In genomic region chrX:18668468-18668867, GRCh38 we compare ENCODE assay signal across 16 cellular contexts. TPM values are rescaled to one million over a fixed set of nuclear protein-coding genes. Genes with fewer than 3 reads are reported as not detected.
A peak's percentile ranks its signal among the peaks of the same experiment; 100 is the strongest.
DNase-seq lines count a peak whose midpoint lies in the region; ATAC-seq and TF ChIP-seq lines count a peak whose summit lies in the region.
"Had no signal": no experiment of that assay in that cellular context is flagged by ENCODE, and none has a peak within 500 bp of the region (broad histone marks: within the 10 kb centered on the region; RNA-seq: fewer than 3 reads in every experiment).

No MANE protein-coding gene starts in this region.

- H3K27ac ChIP-seq in neural progenitor cell (no peak overlapping the region), brain microvascular endothelial cell (no peak overlapping the region)

- H3K36me3 ChIP-seq in neural progenitor cell: no peaks in the 10 kb centered on the region
- no peaks in the 10 kb centered on the region for H3K36me3 ChIP-seq in brain microvascular endothelial cell (replicated peaks)

- no peaks in the 10 kb centered on the region for H3K27me3 Mint-ChIP-seq in activated CD8-positive, alpha-beta T cell treated with anti-CD3 and anti-CD28 coated beads for 36 hours
- H3K27me3 Mint-ChIP-seq in activated CD8-positive, alpha-beta T cell treated with anti-CD3 and anti-CD28 coated beads, Interleukin-2, amount 10 ng/mL, durations not matched to agents 7 days and 5 days (ENCODE audit: low read depth): peaks cover 1% of the 10 kb centered on the region
- H3K27me3 Mint-ChIP-seq in neural progenitor cell (ENCODE audit: insufficient read depth, low read depth): peaks cover 10% of the 10 kb centered on the region

- ATAC-seq in activated CD8-positive, alpha-beta T cell treated with anti-CD3 and anti-CD28 coated beads for 36 hours: no peak
- ATAC-seq in activated CD8-positive, alpha-beta T cell treated with anti-CD3 and anti-CD28 coated beads, Interleukin-2, amount 10 ng/mL, durations not matched to agents 7 days and 5 days: no peak
- peak; percentile 70 for ATAC-seq in GM21423 (IDR thresholded peaks at IDR 0.05; ENCODE audit: unreplicated experiment)
- no peak for ATAC-seq in HG03280 (IDR thresholded peaks at IDR 0.05; ENCODE audit: unreplicated experiment)
- ATAC-seq: T-helper 17 cell had no signal

- no peak overlapping the region for H3K4me2 ChIP-seq in neural progenitor cell

- H3K27me3 ChIP-seq in neural progenitor cell (no peaks in the 10 kb centered on the region), brain microvascular endothelial cell (replicated peaks) (no peaks in the 10 kb centered on the region)

- POLR2A ChIA-PET in activated CD8-positive, alpha-beta T cell treated with anti-CD3 and anti-CD28 coated beads for 36 hours (lab: Charles Lee): no interaction called here
- POLR2A ChIA-PET in activated CD8-positive, alpha-beta T cell treated with anti-CD3 and anti-CD28 coated beads, Interleukin-2, amount 10 ng/mL, durations not matched to agents 7 days and 5 days (lab: Charles Lee): no interaction called here

- in situ Hi-C loops in brain microvascular endothelial cell (cut with HindIII; ENCODE audit: low pct_ligation_motif_present, low sequenced_read_pairs): no loop called here

- 55 to 56% methylated on average over 9 of the region's 9 CpGs for WGBS in lower leg skin, 2 donors

- H3K4me3 Mint-ChIP-seq in activated CD8-positive, alpha-beta T cell treated with anti-CD3 and anti-CD28 coated beads for 36 hours: peak overlapping the region; percentile 46
- H3K4me3 Mint-ChIP-seq in activated CD8-positive, alpha-beta T cell treated with anti-CD3 and anti-CD28 coated beads, Interleukin-2, amount 10 ng/mL, durations not matched to agents 7 days and 5 days: no peak overlapping the region
- H3K4me3 Mint-ChIP-seq in neural progenitor cell: no peak overlapping the region
- H3K4me3 Mint-ChIP-seq: H9, T-helper 17 cell had no signal

- no peak for TF ChIP-seq POLR2A in lower leg skin (IDR thresholded peaks at IDR 0.05)

- H3K36me3 Mint-ChIP-seq in activated CD8-positive, alpha-beta T cell treated with anti-CD3 and anti-CD28 coated beads for 36 hours (ENCODE audit: low read depth): no peaks in the 10 kb centered on the region
- no peaks in the 10 kb centered on the region for H3K36me3 Mint-ChIP-seq in activated CD8-positive, alpha-beta T cell treated with anti-CD3 and anti-CD28 coated beads, Interleukin-2, amount 10 ng/mL, durations not matched to agents 7 days and 5 days (ENCODE audit: low read depth)
- no peaks in the 10 kb centered on the region for H3K36me3 Mint-ChIP-seq in neural progenitor cell

- H3K9ac ChIP-seq in neural progenitor cell: no peak overlapping the region

- no peaks in the 10 kb centered on the region for H3F3A ChIP-seq in neural progenitor cell (ENCODE audit: low read depth)

- no peak for DNase-seq in activated CD8-positive, alpha-beta T cell treated with anti-CD3 and anti-CD28 coated beads for 36 hours
- no peak for DNase-seq in activated CD8-positive, alpha-beta T cell treated with anti-CD3 and anti-CD28 coated beads, Interleukin-2, amount 10 ng/mL, durations not matched to agents 7 days and 5 days
- DNase-seq in NOMO-1 treated with dmso at 0.1 percent for 144 hours (lab: John Stamatoyannopoulos, UW; ENCODE audit: unreplicated experiment) (peak; percentile 61), neural progenitor cell (ENCODE audit: low spot score) (no peak), lower leg skin (ENCODE audit: low spot score in 2 of 2) (no peak), brain microvascular endothelial cell (no peak)
- DNase-seq: activated CD4-positive, alpha-beta T cell treated with anti-CD3 and anti-CD28 coated beads, Interleukin-2, amount 50 U/mL, for 1 hour; activated effector memory CD4-positive, alpha-beta T cell treated with anti-CD3 and anti-CD28 coated beads, Interleukin-2, amount 50 U/mL, for 16 hours; cerebellar nuclear complex; DND-41; H9; kidney; NCI-H446; T-helper 17 cell had no signal

- no peak overlapping the region for H3K4me3 ChIP-seq in neural progenitor cell
- no peak overlapping the region for H3K4me3 ChIP-seq in lower leg skin (ENCODE audit: low read depth, poor library complexity, severe bottlenecking)
- no peak overlapping the region for H3K4me3 ChIP-seq in brain microvascular endothelial cell (ENCODE audit: low read depth, low read length)

- H3K27ac Mint-ChIP-seq in activated CD8-positive, alpha-beta T cell treated with anti-CD3 and anti-CD28 coated beads for 36 hours: no peak overlapping the region
- H3K27ac Mint-ChIP-seq in activated CD8-positive, alpha-beta T cell treated with anti-CD3 and anti-CD28 coated beads, Interleukin-2, amount 10 ng/mL, durations not matched to agents 7 days and 5 days: no peak overlapping the region
- peak overlapping the region; percentile 9 for H3K27ac Mint-ChIP-seq in neural progenitor cell
- H3K27ac Mint-ChIP-seq: H9, T-helper 17 cell had no signal

- CTCF ChIA-PET in activated CD8-positive, alpha-beta T cell treated with anti-CD3 and anti-CD28 coated beads for 36 hours (lab: Charles Lee): no interaction called here
- CTCF ChIA-PET in activated CD8-positive, alpha-beta T cell treated with anti-CD3 and anti-CD28 coated beads, Interleukin-2, amount 10 ng/mL, durations not matched to agents 7 days and 5 days (lab: Charles Lee): no interaction called here

- no peaks in the 10 kb centered on the region for H3K79me2 ChIP-seq in neural progenitor cell (ENCODE audit: low read depth)

- H3K9me3 Mint-ChIP-seq in activated CD8-positive, alpha-beta T cell treated with anti-CD3 and anti-CD28 coated beads for 36 hours: no peaks in the 10 kb centered on the region
- H3K9me3 Mint-ChIP-seq in activated CD8-positive, alpha-beta T cell treated with anti-CD3 and anti-CD28 coated beads, Interleukin-2, amount 10 ng/mL, durations not matched to agents 7 days and 5 days (ENCODE audit: insufficient read depth): no peaks in the 10 kb centered on the region
- peaks cover 21% of the 10 kb centered on the region for H3K9me3 Mint-ChIP-seq in neural progenitor cell

- H3K9me3 ChIP-seq in neural progenitor cell (ENCODE audit: low read depth): no peaks in the 10 kb centered on the region

- no peaks in the 10 kb centered on the region for H4K20me1 ChIP-seq in neural progenitor cell (ENCODE audit: low read depth)

- H2AFZ ChIP-seq in neural progenitor cell (replicated peaks): no peak overlapping the region

- TF ChIP-seq CTCF in activated CD8-positive, alpha-beta T cell treated with anti-CD3 and anti-CD28 coated beads for 36 hours (IDR thresholded peaks at IDR 0.05): no peak
- no peak for TF ChIP-seq CTCF in neural progenitor cell (IDR thresholded peaks at IDR 0.05)
- TF ChIP-seq CTCF in lower leg skin (IDR thresholded peaks at IDR 0.05): no peak
- no peak for TF ChIP-seq CTCF in brain microvascular endothelial cell (IDR thresholded peaks at IDR 0.05; ENCODE audit: low read depth, low read length, missing control alignments)

- peaks cover 3% of the 10 kb centered on the region for H3K4me1 Mint-ChIP-seq in activated CD8-positive, alpha-beta T cell treated with anti-CD3 and anti-CD28 coated beads for 36 hours (ENCODE audit: low read depth)
- no peaks in the 10 kb centered on the region for H3K4me1 Mint-ChIP-seq in activated CD8-positive, alpha-beta T cell treated with anti-CD3 and anti-CD28 coated beads, Interleukin-2, amount 10 ng/mL, durations not matched to agents 7 days and 5 days (ENCODE audit: low read depth)
- H3K4me1 Mint-ChIP-seq in neural progenitor cell: peaks cover 12% of the 10 kb centered on the region

- intact Hi-C loops in activated CD8-positive, alpha-beta T cell treated with anti-CD3 and anti-CD28 coated beads for 36 hours (cut with micrococcal nuclease): no loop called here
- intact Hi-C loops in lower leg skin (cut with DNase I; ENCODE audit: low total_unique reads): no loop called here

- H3K4me1 ChIP-seq in neural progenitor cell: no peaks in the 10 kb centered on the region

RNA-seq across cellular contexts. Expression of gene RS1, which starts 3.4 kb away (rescaled TPM):
- not detected for total RNA-seq in activated CD8-positive, alpha-beta T cell treated with anti-CD3 and anti-CD28 coated beads for 36 hours
- total RNA-seq in activated CD8-positive, alpha-beta T cell treated with anti-CD3 and anti-CD28 coated beads, Interleukin-2, amount 10 ng/mL, durations not matched to agents 7 days and 5 days: not detected
- total RNA-seq in neural progenitor cell (ENCODE audit: low replicate concordance) (not detected in 2 replicates), lower leg skin (not detected)
- total RNA-seq: H9, T-helper 17 cell had no signal

RNA-seq across cellular contexts. Expression of gene PPEF1, which starts 39.0 kb away (rescaled TPM):
- total RNA-seq in activated CD8-positive, alpha-beta T cell treated with anti-CD3 and anti-CD28 coated beads for 36 hours: not detected
- total RNA-seq in activated CD8-positive, alpha-beta T cell treated with anti-CD3 and anti-CD28 coated beads, Interleukin-2, amount 10 ng/mL, durations not matched to agents 7 days and 5 days: not detected
- total RNA-seq in neural progenitor cell (ENCODE audit: low replicate concordance): 0.26 and 0.34 TPM in 2 replicates
- total RNA-seq in lower leg skin: 1 to 10 TPM in 1 of 4 donors, under 1 TPM in 1, not detected in 2; 0.62 to 1.0 TPM
